Comparison of ENCODE assay signal across 27 cellular contexts in the genomic region with DNA sequence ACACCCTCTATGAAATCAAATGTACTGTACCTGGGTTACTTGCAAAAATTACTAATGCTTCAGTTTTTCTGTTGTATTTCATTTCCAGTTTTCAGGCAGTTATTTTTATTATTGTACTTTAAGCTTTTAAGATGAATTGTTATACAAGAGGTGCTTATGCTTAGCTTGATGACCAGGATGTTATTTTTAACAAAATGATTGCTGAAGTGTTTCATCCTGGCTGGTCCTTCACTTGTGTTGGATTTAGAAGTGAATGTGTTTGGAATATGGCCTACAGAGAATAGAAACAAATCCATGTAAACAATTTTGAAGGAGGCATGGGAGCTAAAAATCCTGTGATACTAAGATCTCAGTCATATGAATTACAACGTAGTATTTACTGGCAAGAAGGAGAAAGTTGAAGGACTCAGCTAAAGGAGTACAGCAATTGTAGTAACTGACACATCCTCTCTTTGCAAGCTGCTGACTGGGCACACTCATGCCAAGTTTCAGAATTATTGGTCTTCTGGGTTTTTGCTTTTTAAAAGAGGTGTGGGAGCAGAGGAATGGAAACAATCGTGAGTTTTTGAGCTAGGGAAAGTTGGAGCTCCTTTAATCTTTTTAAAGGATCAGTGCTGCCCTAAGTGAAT. TPM values are rescaled to one million over a fixed set of nuclear protein-coding genes. Genes with fewer than 3 reads are reported as not detected.
DNase-seq lines count a peak whose midpoint lies in the region; ATAC-seq and TF ChIP-seq lines count a peak whose summit lies in the region.
"Had no signal": no experiment of that assay in that cellular context is flagged by ENCODE, and none has a peak within 500 bp of the region (broad histone marks: within the 10 kb centered on the region; RNA-seq: fewer than 3 reads in every experiment).

No MANE protein-coding gene starts in this region.

- TF ChIP-seq CTCF in A673 (conservative IDR thresholded peaks at IDR 0.05; ENCODE audit: low read depth, low read length) (no peak), GM13976 (IDR thresholded peaks at IDR 0.05; ENCODE audit: borderline replicate concordance, control extremely low read depth, extremely low read depth, insufficient read depth, missing control alignments) (no peak)

- in situ Hi-C loops in GM13976 (cut with MboI; ENCODE audit: low sequenced_read_pairs, unreplicated experiment) = no loop called here

- no peaks in the 10 kb centered on the region for H4K20me1 ChIP-seq in Karpas-422 (ENCODE audit: insufficient read depth, low read depth, low read length)

- no peak overlapping the region for H3K9ac ChIP-seq in Karpas-422 (ENCODE audit: low read length)
- H3K9ac ChIP-seq: BLaER1 had no signal

- peaks cover 7% of the 10 kb centered on the region; the same call in 1 of the 2 replicates for H3K79me2 ChIP-seq in Karpas-422 (ENCODE audit: low read length)

- H3K9me2 ChIP-seq in Karpas-422 (replicated peaks; ENCODE audit: insufficient read depth, low read length) = no peaks in the 10 kb centered on the region

- H3K9me3 ChIP-seq in A673 (ENCODE audit: low read depth, low read length, poor library complexity, severe bottlenecking) (no peaks in the 10 kb centered on the region), Karpas-422 (ENCODE audit: low read length) (no peaks in the 10 kb centered on the region)
- H3K9me3 ChIP-seq: BLaER1, lower lobe of right lung, prostate gland, SJSA1, upper lobe of right lung had no signal

- H3K36me3 ChIP-seq in A673 (ENCODE audit: insufficient read depth, low read length, poor library complexity, severe bottlenecking) (no peaks in the 10 kb centered on the region), Karpas-422 (ENCODE audit: insufficient read depth, low read length) (peaks cover 11% of the 10 kb centered on the region; the same call in 1 of the 2 replicates)
- H3K36me3 ChIP-seq: prostate gland, SJSA1, upper lobe of right lung, WERI-Rb-1 had no signal

- no peaks in the 10 kb centered on the region for H3K27me3 ChIP-seq in A673 (replicated peaks; ENCODE audit: insufficient read depth, low read depth, low read length, poor library complexity)
- no peaks in the 10 kb centered on the region for H3K27me3 ChIP-seq in Karpas-422 (ENCODE audit: low read length)
- H3K27me3 ChIP-seq: BLaER1, SJSA1, upper lobe of right lung had no signal

- H3K27me3 Mint-ChIP-seq in activated CD4-positive, alpha-beta T cell treated with anti-CD3 and anti-CD28 coated beads, Interleukin-2, amount 10 ng/mL, durations not matched to agents 7 days and 5 days = no peaks in the 10 kb centered on the region
- H3K27me3 Mint-ChIP-seq in central memory CD8-positive, alpha-beta T cell = no peaks in the 10 kb centered on the region
- peaks cover 0 to 2% of the 10 kb centered on the region in 2 donors for H3K27me3 Mint-ChIP-seq in T-cell

- POLR2A ChIA-PET in activated CD4-positive, alpha-beta T cell treated with anti-CD3 and anti-CD28 coated beads, Interleukin-2, amount 10 ng/mL, durations not matched to agents 7 days and 5 days (lab: Charles Lee) = no interaction called here
- POLR2A ChIA-PET in A673 (lab: Charles Lee; ENCODE audit: low non-redundant PET) = interaction anchor here (0.5 to 0.6 kb wide), 2 partner anchors 49 to 140 kb away, joined by 5 to 6 read pairs; no protein-coding TSS in a partner anchor
- POLR2A ChIA-PET in T-cell (lab: Charles Lee) = interaction anchor here (0.6 to 1.6 kb wide), 3 partner anchors 9 to 742 kb away, joined by 3 to 7 read pairs (median 7); partner anchors contain the start of gene UBE2A (in 1 of the 2)

- no peak overlapping the region for H3K4me2 ChIP-seq in Karpas-422 (ENCODE audit: low read depth, low read length, poor library complexity, severe bottlenecking)
- H3K4me2 ChIP-seq: BLaER1 had no signal

- H3K9me3 Mint-ChIP-seq in activated CD4-positive, alpha-beta T cell treated with anti-CD3 and anti-CD28 coated beads, Interleukin-2, amount 10 ng/mL, durations not matched to agents 7 days and 5 days = no peaks in the 10 kb centered on the region
- H3K9me3 Mint-ChIP-seq in central memory CD8-positive, alpha-beta T cell = no peaks in the 10 kb centered on the region
- H3K9me3 Mint-ChIP-seq in T-cell = no peaks in the 10 kb centered on the region
- H3K9me3 Mint-ChIP-seq: T-helper 2 cell treated with Interferon-gamma antibody and Interleukin-4, amounts not matched to agents 5 μg/mL and 100 μg/mL, for 36 hours had no signal

- ATAC-seq in central memory CD8-positive, alpha-beta T cell (replicated peaks; ENCODE audit: extremely low read depth, poor library complexity, severe bottlenecking) = no peak
- ATAC-seq in T-cell (replicated peaks in 1 of 4) = no peak
- ATAC-seq: HepG2, lower lobe of right lung, upper lobe of right lung had no signal

- intact Hi-C loops in A673 (cut with micrococcal nuclease; ENCODE audit: unreplicated experiment) = no loop called here

- H3K4me1 ChIP-seq in A673 (ENCODE audit: insufficient read depth, low read length, poor library complexity, severe bottlenecking) = no peaks in the 10 kb centered on the region
- peaks cover 43% of the 10 kb centered on the region for H3K4me1 ChIP-seq in Karpas-422 (ENCODE audit: low read length)
- H3K4me1 ChIP-seq: BLaER1, lower lobe of right lung, prostate gland, SJSA1, upper lobe of right lung had no signal

- H3K27ac Mint-ChIP-seq in activated CD4-positive, alpha-beta T cell treated with anti-CD3 and anti-CD28 coated beads, Interleukin-2, amount 10 ng/mL, durations not matched to agents 7 days and 5 days = peak overlapping the region; percentile 6
- H3K27ac Mint-ChIP-seq in central memory CD8-positive, alpha-beta T cell (ENCODE audit: low read depth) = peak overlapping the region; percentile 61
- peak overlapping the region in 1 of 2 donors; percentile 41 for H3K27ac Mint-ChIP-seq in T-cell
- H3K27ac Mint-ChIP-seq: T-helper 2 cell treated with Interferon-gamma antibody and Interleukin-4, amounts not matched to agents 5 μg/mL and 100 μg/mL, for 36 hours had no signal

- no peak for DNase-seq in activated CD4-positive, alpha-beta T cell treated with anti-CD3 and anti-CD28 coated beads, Interleukin-2, amount 10 ng/mL, durations not matched to agents 7 days and 5 days
- DNase-seq in activated CD4-positive, alpha-beta T cell treated with anti-CD3 and anti-CD28 coated beads for 4 hours = no peak
- DNase-seq in A673 (ENCODE audit: low spot score) = no peak
- DNase-seq in Karpas-422 = no peak
- no peak for DNase-seq in central memory CD8-positive, alpha-beta T cell (ENCODE audit: low spot score in 2 of 2)
- DNase-seq in stimulated activated CD4-positive, alpha-beta T cell treated with anti-CD3 and anti-CD28 coated beads, Interleukin-2, amount 100 ng/mL, for 48 hours = no peak
- no peak for DNase-seq in GM13976 (ENCODE audit: low spot score)
- no peak for DNase-seq in T-cell
- DNase-seq: activated effector memory CD4-positive, alpha-beta T cell treated with Interleukin-2 at 50 U/mL for 16 hours; anterior cingulate cortex; erythroblast; foreskin melanocyte; hypothalamus; islet precursor cell; lower lobe of right lung; NCI-H1694 treated with DMSO at 0.1 percent for 48 hours; NCI-H226; NCI-H82; small intestine; stimulated activated CD4-positive, alpha-beta T cell treated with anti-CD3 and anti-CD28 coated beads, Interleukin-4, amount 100 ng/mL, for 1 hour; upper lobe of right lung; WERI-Rb-1 had no signal

- no peak overlapping the region for H2AFZ ChIP-seq in Karpas-422 (ENCODE audit: low read length)

- H3K36me3 Mint-ChIP-seq in activated CD4-positive, alpha-beta T cell treated with anti-CD3 and anti-CD28 coated beads, Interleukin-2, amount 10 ng/mL, durations not matched to agents 7 days and 5 days (ENCODE audit: low read depth) = peaks cover 4% of the 10 kb centered on the region
- peaks cover 15% of the 10 kb centered on the region for H3K36me3 Mint-ChIP-seq in central memory CD8-positive, alpha-beta T cell (ENCODE audit: insufficient read depth)
- no peaks in the 10 kb centered on the region for H3K36me3 Mint-ChIP-seq in T-cell

- TSS peak; percentile 11 for BruUV-seq in A673 (replicated peaks; lab: Mats Ljungman, UMichigan)

- H3K27ac ChIP-seq in A673 (ENCODE audit: low read depth, low read length, poor library complexity, severe bottlenecking) (no peak overlapping the region), Karpas-422 (ENCODE audit: low read length) (peak overlapping the region; percentile 16; the same call in 1 of the 2 replicates)
- H3K27ac ChIP-seq: BLaER1, lower lobe of right lung, prostate gland, SJSA1, upper lobe of right lung, WERI-Rb-1 had no signal

- CTCF ChIA-PET in activated CD4-positive, alpha-beta T cell treated with anti-CD3 and anti-CD28 coated beads, Interleukin-2, amount 10 ng/mL, durations not matched to agents 7 days and 5 days (lab: Charles Lee) = interaction anchor here (0.6 to 2.0 kb wide), 4 partner anchors 13 to 84 kb away, joined by 3 to 5 read pairs (median 3); no protein-coding TSS in a partner anchor
- CTCF ChIA-PET in A673 (lab: Charles Lee) (no interaction called here), T-cell (lab: Charles Lee) (interaction anchor here (0.5 to 1.2 kb wide), 4 partner anchors 10 to 77 kb away, joined by 3 to 5 read pairs (median 4); no protein-coding TSS in a partner anchor)

- H3K4me3 Mint-ChIP-seq in activated CD4-positive, alpha-beta T cell treated with anti-CD3 and anti-CD28 coated beads, Interleukin-2, amount 10 ng/mL, durations not matched to agents 7 days and 5 days = no peak overlapping the region
- no peak overlapping the region for H3K4me3 Mint-ChIP-seq in central memory CD8-positive, alpha-beta T cell
- no peak overlapping the region for H3K4me3 Mint-ChIP-seq in T-cell
- H3K4me3 Mint-ChIP-seq: T-helper 2 cell treated with Interferon-gamma antibody and Interleukin-4, amounts not matched to agents 5 μg/mL and 100 μg/mL, for 36 hours had no signal

- H3K4me3 ChIP-seq in A673 (ENCODE audit: low read depth, low read length, poor library complexity, severe bottlenecking) (no peak overlapping the region), Karpas-422 (ENCODE audit: low read length) (no peak overlapping the region)
- H3K4me3 ChIP-seq: BLaER1, lower lobe of right lung, prostate gland, SJSA1, upper lobe of right lung had no signal

- H3K4me1 Mint-ChIP-seq in activated CD4-positive, alpha-beta T cell treated with anti-CD3 and anti-CD28 coated beads, Interleukin-2, amount 10 ng/mL, durations not matched to agents 7 days and 5 days = peaks cover 10% of the 10 kb centered on the region
- H3K4me1 Mint-ChIP-seq in central memory CD8-positive, alpha-beta T cell = peaks cover 8% of the 10 kb centered on the region
- H3K4me1 Mint-ChIP-seq in T-cell = peaks cover 0 to 17% (median 14%) of the 10 kb centered on the region in 3 donors

RNA-seq across cellular contexts. Expression of gene UBE2A, which starts 9.2 kb away (rescaled TPM):
- total RNA-seq in activated CD4-positive, alpha-beta T cell treated with anti-CD3 and anti-CD28 coated beads, Interleukin-2, amount 10 ng/mL, durations not matched to agents 7 days and 5 days = 10 to 100 TPM; 72.3 to 77.3 TPM
- 76.5 and 85.3 TPM in 2 replicates for total RNA-seq in A673 (2021)
- total RNA-seq in Karpas-422 (2014; rRNA removed; shearing (Covaris generic); ENCODE audit: low replicate concordance) = 43.0 and 54.7 TPM in 2 replicates
- 10 to 100 TPM; 40.2 to 75.3 (median 44.8) TPM for total RNA-seq in T-cell

RNA-seq across cellular contexts. Expression of gene STEEP1, which starts 18.3 kb away (rescaled TPM):
- 10 to 100 TPM; 21.0 to 22.9 TPM for total RNA-seq in activated CD4-positive, alpha-beta T cell treated with anti-CD3 and anti-CD28 coated beads, Interleukin-2, amount 10 ng/mL, durations not matched to agents 7 days and 5 days
- 38.4 and 39.2 TPM in 2 replicates for total RNA-seq in A673 (2021)
- total RNA-seq in Karpas-422 (2014; rRNA removed; shearing (Covaris generic); ENCODE audit: low replicate concordance) = 36.7 and 44.0 TPM in 2 replicates
- 10 to 100 TPM; 19.3 to 25.0 (median 21.4) TPM for total RNA-seq in T-cell

RNA-seq across cellular contexts. Expression of gene NKRF, which starts 22.7 kb away (rescaled TPM):
- total RNA-seq in activated CD4-positive, alpha-beta T cell treated with anti-CD3 and anti-CD28 coated beads, Interleukin-2, amount 10 ng/mL, durations not matched to agents 7 days and 5 days = 10 to 100 TPM; 13.7 to 15.4 TPM
- total RNA-seq in A673 (2021) = 18.8 and 22.1 TPM in 2 replicates
- total RNA-seq in Karpas-422 (2014; rRNA removed; shearing (Covaris generic); ENCODE audit: low replicate concordance) = 10.1 and 18.0 TPM in 2 replicates
- total RNA-seq in T-cell = 10 to 100 TPM; 13.0 to 14.2 (median 13.7) TPM
